ENCODE assay signal across 13 cellular contexts in the genomic region with DNA sequence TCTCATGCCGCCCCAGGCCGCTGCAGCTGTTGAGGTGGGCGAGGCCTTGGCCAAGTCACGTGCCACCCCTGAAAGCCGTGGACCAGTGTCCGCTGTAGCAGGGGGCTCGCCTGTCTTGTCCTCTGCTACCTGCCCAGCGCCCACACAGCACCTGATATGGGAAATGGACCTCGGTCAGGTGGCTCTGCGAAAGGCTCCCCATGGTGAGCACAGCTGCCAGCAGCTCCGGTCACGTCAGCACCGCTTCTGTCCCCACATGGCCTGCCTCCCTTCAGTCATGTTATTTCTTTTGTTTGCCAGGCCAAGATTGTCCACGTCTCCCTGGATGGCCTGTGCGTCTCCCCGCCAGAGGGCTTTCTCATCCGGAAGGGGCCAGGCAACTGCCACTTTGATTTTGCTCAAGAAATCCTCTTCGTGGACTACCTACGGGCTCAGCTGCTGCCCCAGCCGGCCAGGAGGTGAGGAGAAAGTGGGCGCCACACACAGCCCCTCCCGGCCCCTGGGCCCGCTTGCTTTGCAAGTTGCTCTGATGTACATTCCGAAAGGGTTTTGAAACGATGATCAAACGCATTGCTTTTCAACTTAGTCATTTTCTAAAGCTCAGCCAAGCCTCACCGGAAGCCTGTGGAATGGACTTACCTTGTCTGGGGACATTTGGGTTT.
DNase-seq lines count a peak whose midpoint lies in the region; ATAC-seq and TF ChIP-seq lines count a peak whose summit lies in the region.
"Had no signal": no experiment of that assay in that cellular context is flagged by ENCODE, and none has a peak within 500 bp of the region (broad histone marks: within the 10 kb centered on the region; RNA-seq: fewer than 3 reads in every experiment).

No MANE protein-coding gene starts in this region.

- RAD21 ChIA-PET in HCT116 (lab: Charles Lee; ENCODE audit: low non-redundant PET in 1 of 2, low total read pairs in 2 of 2, uncharacterized antibody in 2 of 2, unreplicated experiment in 2 of 2): interaction anchor here (0.6 to 0.7 kb wide), 2 partner anchors 55 to 130 kb away, joined by 3 read pairs; no protein-coding TSS in a partner anchor

- no peak overlapping the region for H2AFZ ChIP-seq in HCT116 (ENCODE audit: low read depth, low read length, poor library complexity, severe bottlenecking)

- H3K79me2 ChIP-seq in HCT116 (ENCODE audit: insufficient read depth, low read length): no peaks in the 10 kb centered on the region

- H3K27me3 Mint-ChIP-seq in glutamatergic neuron (ENCODE audit: unreplicated experiment): peaks cover 7% of the 10 kb centered on the region
- H3K27me3 Mint-ChIP-seq in activated naive CD8-positive, alpha-beta T cell treated with anti-CD3 and anti-CD28 coated beads, Interleukin-2, amount 50 U/mL, for 24 hours: no peaks in the 10 kb centered on the region
- H3K27me3 Mint-ChIP-seq: IgD-negative memory B cell had no signal

- DNase-seq in HCT116 (ENCODE audit: low read depth, low spot score) (peak; percentile 80), SJSA1 (ENCODE audit: low read depth in 1 of 2, low spot score in 2 of 2) (peak; percentile 31 to 61), glutamatergic neuron (peak; percentile 11), UCSD-AML1 (lab: John Stamatoyannopoulos, UW; ENCODE audit: unreplicated experiment) (no peak), cerebellar nuclear complex (lab: John Stamatoyannopoulos, UW) (no peak), NCI-H2196 treated with DMSO at 0.1 percent for 48 hours (lab: John Stamatoyannopoulos, UW; ENCODE audit: unreplicated experiment) (no peak)
- no peak for DNase-seq in activated naive CD8-positive, alpha-beta T cell treated with anti-CD3 and anti-CD28 coated beads, Interleukin-2, amount 50 U/mL, for 24 hours
- DNase-seq: activated naive CD4-positive, alpha-beta T cell treated with anti-CD3 and anti-CD28 coated beads, Interleukin-2, amount 50 U/mL, for 16 hours; DND-41; hippocampal formation had no signal

- no peaks in the 10 kb centered on the region for H3K9me2 ChIP-seq in HCT116 (ENCODE audit: insufficient read depth)

- H3K9me3 ChIP-seq in HCT116 (ENCODE audit: control insufficient read depth in 1 of 2, insufficient read depth in 1 of 2, low read depth in 1 of 2, low read length in 2 of 2) (no peaks in the 10 kb centered on the region), SJSA1 (replicated peaks) (no peaks in the 10 kb centered on the region), skeletal muscle satellite cell (replicated peaks; ENCODE audit: low read length) (no peaks in the 10 kb centered on the region)
- H3K9me3 ChIP-seq: SJCRH30 had no signal

- H3K27me3 ChIP-seq in HCT116 (ENCODE audit: insufficient read depth, low read length) (no peaks in the 10 kb centered on the region), SJSA1 (replicated peaks) (no peaks in the 10 kb centered on the region), skeletal muscle satellite cell (ENCODE audit: control insufficient read depth, insufficient read depth, low read length) (no peaks in the 10 kb centered on the region)
- H3K27me3 ChIP-seq: SJCRH30 had no signal

- CTCF ChIA-PET in HCT116 (lab: Charles Lee): interaction anchor here (0.8 to 2.0 kb wide), 3 partner anchors 11 to 129 kb away, joined by 3 to 8 read pairs (median 3); no protein-coding TSS in a partner anchor

- peaks cover 8% of the 10 kb centered on the region for H3K9me3 Mint-ChIP-seq in glutamatergic neuron (ENCODE audit: unreplicated experiment)
- no peaks in the 10 kb centered on the region for H3K9me3 Mint-ChIP-seq in activated naive CD8-positive, alpha-beta T cell treated with anti-CD3 and anti-CD28 coated beads, Interleukin-2, amount 50 U/mL, for 24 hours
- H3K9me3 Mint-ChIP-seq: IgD-negative memory B cell had no signal

- H3K27ac Mint-ChIP-seq in glutamatergic neuron (ENCODE audit: unreplicated experiment): no peak overlapping the region
- H3K27ac Mint-ChIP-seq in activated naive CD8-positive, alpha-beta T cell treated with anti-CD3 and anti-CD28 coated beads, Interleukin-2, amount 50 U/mL, for 24 hours: no peak overlapping the region
- H3K27ac Mint-ChIP-seq: IgD-negative memory B cell had no signal

- H3K4me3 ChIP-seq in HCT116 (replicated peaks in 1 of 2; ENCODE audit: low read depth in 1 of 2, low read length in 2 of 2) (peak overlapping the region; percentile 9 to 35; a peak in 3 of 4 replicates), SJSA1 (no peak overlapping the region), skeletal muscle satellite cell (ENCODE audit: low read length) (no peak overlapping the region)
- H3K4me3 ChIP-seq: SJCRH30 had no signal

- peak; percentile 85 for ATAC-seq in HCT116
- no peak for ATAC-seq in activated naive CD8-positive, alpha-beta T cell treated with anti-CD3 and anti-CD28 coated beads, Interleukin-2, amount 50 U/mL, for 24 hours

- H3K4me1 ChIP-seq in HCT116 (ENCODE audit: control insufficient read depth in 1 of 2, insufficient read depth in 2 of 2, low read length in 2 of 2) (peaks cover 26 to 33% of the 10 kb centered on the region in 2 experiments), SJSA1 (replicated peaks) (peaks cover 18% of the 10 kb centered on the region), skeletal muscle satellite cell (ENCODE audit: control insufficient read depth, insufficient read depth, low read length) (peaks cover 9% of the 10 kb centered on the region)
- H3K4me1 ChIP-seq: SJCRH30 had no signal

- H3K27ac ChIP-seq in HCT116 (ENCODE audit: low read depth, low read length) (peak overlapping the region; percentile 78), SJSA1 (peak overlapping the region; percentile 62)
- H3K27ac ChIP-seq: SJCRH30 had no signal

- POLR2A ChIA-PET in HCT116 (lab: Charles Lee): no interaction called here

- H3K36me3 Mint-ChIP-seq in glutamatergic neuron (ENCODE audit: unreplicated experiment): peaks cover 13% of the 10 kb centered on the region
- peaks cover 4% of the 10 kb centered on the region for H3K36me3 Mint-ChIP-seq in activated naive CD8-positive, alpha-beta T cell treated with anti-CD3 and anti-CD28 coated beads, Interleukin-2, amount 50 U/mL, for 24 hours (ENCODE audit: low read depth)

- no peak for TF ChIP-seq POLR2A in HCT116 (IDR thresholded peaks at IDR 0.05; ENCODE audit: borderline replicate concordance, extremely low read depth, insufficient read depth, insufficient read length)

- no peaks in the 10 kb centered on the region for H4K20me1 ChIP-seq in HCT116 (ENCODE audit: insufficient read depth)

- TF ChIP-seq CTCF in HCT116 (IDR thresholded peaks at IDR 0.05 in 2 of 3, conservative IDR thresholded peaks at IDR 0.05 in 1 of 3; ENCODE audit: borderline replicate concordance in 1 of 3, insufficient read depth in 1 of 3, low read depth in 2 of 3, low read length in 2 of 3) (0 out of 6 replicates have a peak, but pooled peaks of 1 of the 3 experiments have one; percentile 19), glutamatergic neuron (IDR thresholded peaks at IDR 0.05; ENCODE audit: partially characterized antibody, unreplicated experiment) (no peak)

- peak overlapping the region; percentile 77 for H3K4me2 ChIP-seq in HCT116 (ENCODE audit: low read length)
- peak overlapping the region; percentile 27 for H3K4me2 ChIP-seq in skeletal muscle satellite cell (ENCODE audit: low read length)

- H3K4me3 Mint-ChIP-seq in glutamatergic neuron (ENCODE audit: unreplicated experiment): no peak overlapping the region
- H3K4me3 Mint-ChIP-seq in activated naive CD8-positive, alpha-beta T cell treated with anti-CD3 and anti-CD28 coated beads, Interleukin-2, amount 50 U/mL, for 24 hours: no peak overlapping the region
- H3K4me3 Mint-ChIP-seq: IgD-negative memory B cell had no signal

- H3K4me1 Mint-ChIP-seq in glutamatergic neuron (ENCODE audit: low read depth, unreplicated experiment): peaks cover 20% of the 10 kb centered on the region
- no peaks in the 10 kb centered on the region for H3K4me1 Mint-ChIP-seq in activated naive CD8-positive, alpha-beta T cell treated with anti-CD3 and anti-CD28 coated beads, Interleukin-2, amount 50 U/mL, for 24 hours
- H3K4me1 Mint-ChIP-seq: IgD-negative memory B cell had no signal

- no peak; the same call in 1 of the 2 replicates for TF ChIP-seq RAD21 in HCT116 (IDR thresholded peaks at IDR 0.05; ENCODE audit: low read depth)

- peak overlapping the region; percentile 50 for H3K9ac ChIP-seq in HCT116 (ENCODE audit: low read length)
- no peak overlapping the region for H3K9ac ChIP-seq in skeletal muscle satellite cell (ENCODE audit: low read depth, low read length)

- BruUV-seq in HCT116 (replicated peaks; lab: Mats Ljungman, UMichigan): no TSS peak

- intact Hi-C loops in HCT116 (cut with micrococcal nuclease): no loop called here

- H3K36me3 ChIP-seq in HCT116 (ENCODE audit: control insufficient read depth in 1 of 2, insufficient read depth in 2 of 2, low read length in 2 of 2): peaks cover 0 to 2% of the 10 kb centered on the region in 2 experiments; a peak in 1 of 4 replicates
- no peaks in the 10 kb centered on the region for H3K36me3 ChIP-seq in SJSA1
- peaks cover 22% of the 10 kb centered on the region for H3K36me3 ChIP-seq in skeletal muscle satellite cell (ENCODE audit: insufficient read depth, low read length)
- H3K36me3 ChIP-seq: SJCRH30 had no signal

TF ChIP-seq in HCT116, 20 proteins besides CTCF, POLR2A, EP300 and RAD21 (continues in another document):
- TF ChIP-seq, protein P1, sequence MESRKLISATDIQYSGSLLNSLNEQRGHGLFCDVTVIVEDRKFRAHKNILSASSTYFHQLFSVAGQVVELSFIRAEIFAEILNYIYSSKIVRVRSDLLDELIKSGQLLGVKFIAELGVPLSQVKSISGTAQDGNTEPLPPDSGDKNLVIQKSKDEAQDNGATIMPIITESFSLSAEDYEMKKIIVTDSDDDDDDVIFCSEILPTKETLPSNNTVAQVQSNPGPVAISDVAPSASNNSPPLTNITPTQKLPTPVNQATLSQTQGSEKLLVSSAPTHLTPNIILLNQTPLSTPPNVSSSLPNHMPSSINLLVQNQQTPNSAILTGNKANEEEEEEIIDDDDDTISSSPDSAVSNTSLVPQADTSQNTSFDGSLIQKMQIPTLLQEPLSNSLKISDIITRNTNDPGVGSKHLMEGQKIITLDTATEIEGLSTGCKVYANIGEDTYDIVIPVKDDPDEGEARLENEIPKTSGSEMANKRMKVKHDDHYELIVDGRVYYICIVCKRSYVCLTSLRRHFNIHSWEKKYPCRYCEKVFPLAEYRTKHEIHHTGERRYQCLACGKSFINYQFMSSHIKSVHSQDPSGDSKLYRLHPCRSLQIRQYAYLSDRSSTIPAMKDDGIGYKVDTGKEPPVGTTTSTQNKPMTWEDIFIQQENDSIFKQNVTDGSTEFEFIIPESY (IDR thresholded peaks at IDR 0.05; ENCODE audit: extremely low read depth, insufficient replicate concordance, low read length): no peak
- TF ChIP-seq TCF7L2 (IDR thresholded peaks at IDR 0.05; ENCODE audit: borderline replicate concordance, extremely low read depth, insufficient read depth, insufficient read length): peak; percentile 90
- TF ChIP-seq ZFX (IDR thresholded peaks at IDR 0.05): no peak
- no peak for TF ChIP-seq EGR1 (IDR thresholded peaks at IDR 0.05; ENCODE audit: low read depth)
- TF ChIP-seq CEBPB (IDR thresholded peaks at IDR 0.05; ENCODE audit: low read depth): peak; percentile 88
- TF ChIP-seq JUND (IDR thresholded peaks at IDR 0.05): peak; percentile 91
- TF ChIP-seq SP1 (IDR thresholded peaks at IDR 0.05; ENCODE audit: low read depth): peak; percentile 83
- TF ChIP-seq CBX3 (IDR thresholded peaks at IDR 0.05; ENCODE audit: low read depth): peak; percentile 64
- TF ChIP-seq ZNF274 (IDR thresholded peaks at IDR 0.05; ENCODE audit: low read depth, low read length): no peak

Comparison
In these comparisons a context has a peak if more than half of its experiments do, and no peak if none do; other contexts are left out.
1. DNase-seq: peak in HCT116 (single experiment), SJSA1 (2 of 2) and glutamatergic neuron (single experiment); none in UCSD-AML1 (single experiment), cerebellar nuclear complex (0 of 2), activated naive CD8-positive, alpha-beta T cell treated with anti-CD3 and anti-CD28 coated beads, Interleukin-2, amount 50 U/mL, for 24 hours (single experiment) and NCI-H2196 treated with DMSO at 0.1 percent for 48 hours (single experiment).
2. H3K4me3 ChIP-seq: peak in HCT116 (2 of 2); none in SJSA1 (single experiment) and skeletal muscle satellite cell (single experiment).